Comparison of ENCODE assay signal across 13 cellular contexts in genomic region chr1:201499795-201500669, GRCh38. TPM values are rescaled to one million over a fixed set of nuclear protein-coding genes. Genes with fewer than 3 reads are reported as not detected.
DNase-seq lines count a peak whose midpoint lies in the region; ATAC-seq and TF ChIP-seq lines count a peak whose summit lies in the region.
"Had no signal": no experiment of that assay in that cellular context is flagged by ENCODE, and none has a peak within 500 bp of the region (broad histone marks: within the 10 kb centered on the region; RNA-seq: fewer than 3 reads in every experiment).

No MANE protein-coding gene starts in this region.

- CTCF ChIA-PET in activated CD8-positive, alpha-beta T cell treated with anti-CD3 and anti-CD28 coated beads for 36 hours (lab: Charles Lee): interaction anchor here (0.9 to 30.4 kb wide), 5 partner anchors 5 to 65 kb away, joined by 3 to 796 read pairs (median 3); partner anchors contain the start of gene CSRP1

- H3K27me3 Mint-ChIP-seq in osteocyte (ENCODE audit: unreplicated experiment): no peaks in the 10 kb centered on the region
- no peaks in the 10 kb centered on the region for H3K27me3 Mint-ChIP-seq in activated CD8-positive, alpha-beta T cell treated with anti-CD3 and anti-CD28 coated beads for 36 hours

- peaks cover 6 to 96% (median 77%) of the 10 kb centered on the region in 9 donors for H3K4me1 ChIP-seq in heart right ventricle

- no peak overlapping the region for H3K4me3 Mint-ChIP-seq in osteocyte (ENCODE audit: unreplicated experiment)
- H3K4me3 Mint-ChIP-seq in activated CD8-positive, alpha-beta T cell treated with anti-CD3 and anti-CD28 coated beads for 36 hours: no peak overlapping the region

- TF ChIP-seq CTCF in heart right ventricle (IDR thresholded peaks at IDR 0.05): no peak
- no peak for TF ChIP-seq CTCF in osteocyte (IDR thresholded peaks at IDR 0.05)
- TF ChIP-seq CTCF in activated CD8-positive, alpha-beta T cell treated with anti-CD3 and anti-CD28 coated beads for 36 hours (IDR thresholded peaks at IDR 0.05): no peak

- POLR2A ChIA-PET in activated CD8-positive, alpha-beta T cell treated with anti-CD3 and anti-CD28 coated beads for 36 hours (lab: Charles Lee): no interaction called here

- no peaks in the 10 kb centered on the region for H3K36me3 Mint-ChIP-seq in osteocyte (ENCODE audit: unreplicated experiment)
- peaks cover 6% of the 10 kb centered on the region for H3K36me3 Mint-ChIP-seq in activated CD8-positive, alpha-beta T cell treated with anti-CD3 and anti-CD28 coated beads for 36 hours (ENCODE audit: low read depth)

- DNase-seq in Right ventricle myocardium inferior (ENCODE audit: missing footprints) (peak; percentile 73), cardiac septum (ENCODE audit: low spot score) (no peak), heart right ventricle (peak in 1 of 2 donors; percentile 47), osteocyte (ENCODE audit: extremely low spot score, unreplicated experiment) (no peak)
- DNase-seq in activated CD8-positive, alpha-beta T cell treated with anti-CD3 and anti-CD28 coated beads for 36 hours: no peak
- DNase-seq: activated CD8-positive, alpha-beta memory T cell treated with anti-CD3 and anti-CD28 coated beads, Interleukin-2, amount 50 U/mL, for 48 hours; NCI-H2081 treated with DMSO at 0.1 percent for 48 hours; stimulated activated CD8-positive, alpha-beta memory T cell treated with anti-CD3 and anti-CD28 coated beads, Interleukin-4, amount 100 ng/mL, for 48 hours had no signal

- no peaks in the 10 kb centered on the region for H3K27me3 ChIP-seq in heart right ventricle
- H3K27me3 ChIP-seq: neutrophil had no signal

- H3K4me1 Mint-ChIP-seq in osteocyte (ENCODE audit: unreplicated experiment): peaks cover 57% of the 10 kb centered on the region
- peaks cover 13% of the 10 kb centered on the region for H3K4me1 Mint-ChIP-seq in activated CD8-positive, alpha-beta T cell treated with anti-CD3 and anti-CD28 coated beads for 36 hours (ENCODE audit: low read depth)

- H3K27ac Mint-ChIP-seq in osteocyte (ENCODE audit: unreplicated experiment): peak overlapping the region; percentile 90
- no peak overlapping the region for H3K27ac Mint-ChIP-seq in activated CD8-positive, alpha-beta T cell treated with anti-CD3 and anti-CD28 coated beads for 36 hours

- no peak overlapping the region for H3K4me3 ChIP-seq in heart right ventricle

- peak overlapping the region; percentile 17 to 96 (median 76) for H3K27ac ChIP-seq in heart right ventricle
- H3K27ac ChIP-seq: 22Rv1, neutrophil had no signal

- 65 to 81% methylated on average over 8 of the region's 8 CpGs for WGBS in heart right ventricle, 2 donors

- ATAC-seq in Right ventricle myocardium inferior: peak; percentile 60
- peak; percentile 4 to 42 (median 30) for ATAC-seq in heart right ventricle
- no peak for ATAC-seq in activated CD8-positive, alpha-beta T cell treated with anti-CD3 and anti-CD28 coated beads for 36 hours
- ATAC-seq in GM19397 (IDR thresholded peaks at IDR 0.05; ENCODE audit: unreplicated experiment): no peak
- no peak for ATAC-seq in HG03135 (IDR thresholded peaks at IDR 0.05; ENCODE audit: unreplicated experiment)
- no peak for ATAC-seq in GM18909 (IDR thresholded peaks at IDR 0.05; ENCODE audit: poor library complexity, unreplicated experiment)

- no peaks in the 10 kb centered on the region for H3K9me3 Mint-ChIP-seq in osteocyte (ENCODE audit: unreplicated experiment)
- H3K9me3 Mint-ChIP-seq in activated CD8-positive, alpha-beta T cell treated with anti-CD3 and anti-CD28 coated beads for 36 hours: no peaks in the 10 kb centered on the region

- H3K36me3 ChIP-seq in heart right ventricle: peaks cover 0 to 37% (median 4%) of the 10 kb centered on the region in 9 donors

- intact Hi-C loops in Right ventricle myocardium inferior (cut with DNase I): no loop called here
- intact Hi-C loops in cardiac septum (cut with DNase I): no loop called here
- intact Hi-C loops in heart right ventricle (cut with DNase I): no loop called here
- intact Hi-C loops in activated CD8-positive, alpha-beta T cell treated with anti-CD3 and anti-CD28 coated beads for 36 hours (cut with micrococcal nuclease): no loop called here

- no peaks in the 10 kb centered on the region for H3K9me3 ChIP-seq in heart right ventricle
- H3K9me3 ChIP-seq: neutrophil had no signal

RNA-seq across cellular contexts. Expression of gene CSRP1, which starts 6.9 kb away (rescaled TPM):
- total RNA-seq in Right ventricle myocardium inferior (64.6 TPM), cardiac septum (71.7 TPM), heart right ventricle (100 to 1,000 TPM in 1 of 10 donors, 10 to 100 TPM in 9; 48.1 to 103 (median 58.9) TPM), osteocyte (0.56 and 1.6 TPM in 2 replicates)
- polyA plus RNA-seq in heart right ventricle: 100 to 1,000 TPM in 1 of 2 donors, 10 to 100 TPM in 1; 74.5 to 104 TPM
- total RNA-seq in activated CD8-positive, alpha-beta T cell treated with anti-CD3 and anti-CD28 coated beads for 36 hours: 10 to 100 TPM; 55.3 to 56.2 TPM

RNA-seq across cellular contexts. Expression of gene PHLDA3, which starts 31.0 kb away (rescaled TPM):
- total RNA-seq in Right ventricle myocardium inferior: 24.3 TPM
- 44.6 TPM for total RNA-seq in cardiac septum
- total RNA-seq in heart right ventricle: 10 to 100 TPM; 14.4 to 40.0 (median 23.6) TPM
- 10 to 100 TPM; 20.8 to 35.6 TPM for polyA plus RNA-seq in heart right ventricle
- total RNA-seq in osteocyte: 50.6 and 55.5 TPM in 2 replicates
- 1 to 10 TPM; 6.2 to 7.9 TPM for total RNA-seq in activated CD8-positive, alpha-beta T cell treated with anti-CD3 and anti-CD28 coated beads for 36 hours

RNA-seq across cellular contexts. Expression of gene NAV1, which starts 38.9 kb away (rescaled TPM):
- total RNA-seq in Right ventricle myocardium inferior (69.0 TPM), cardiac septum (86.6 TPM), heart right ventricle (100 to 1,000 TPM in 3 of 10 donors, 10 to 100 TPM in 7; 29.5 to 111 (median 89.0) TPM), osteocyte (286 and 288 TPM in 2 replicates)
- 10 to 100 TPM; 13.7 to 61.5 TPM for polyA plus RNA-seq in heart right ventricle
- 1 to 10 TPM; 1.6 to 2.1 TPM for total RNA-seq in activated CD8-positive, alpha-beta T cell treated with anti-CD3 and anti-CD28 coated beads for 36 hours

Comparison
In these comparisons a context has a peak if more than half of its experiments do, and no peak if none do; other contexts are left out.
1. ATAC-seq: peak in Right ventricle myocardium inferior (single experiment) and heart right ventricle (8 of 8); none in activated CD8-positive, alpha-beta T cell treated with anti-CD3 and anti-CD28 coated beads for 36 hours (single experiment), GM19397 (single experiment), HG03135 (single experiment) and GM18909 (single experiment).
2. RNA of gene CSRP1, which starts 6.9 kb away (total RNA-seq): 71.7 TPM in cardiac septum (single experiment), 64.6 TPM in Right ventricle myocardium inferior (single experiment), 48.1 to 103 TPM in heart right ventricle and 55.3 to 56.2 TPM in activated CD8-positive, alpha-beta T cell treated with anti-CD3 and anti-CD28 coated beads for 36 hours; 0.56 to 1.6 TPM in osteocyte; every median in the first group is over 10 times any median in the second.
3. RNA of gene NAV1, which starts 38.9 kb away (total RNA-seq): 286 to 288 TPM in osteocyte, 29.5 to 111 TPM in heart right ventricle, 86.6 TPM in cardiac septum (single experiment) and 69.0 TPM in Right ventricle myocardium inferior (single experiment); 1.6 to 2.1 TPM in activated CD8-positive, alpha-beta T cell treated with anti-CD3 and anti-CD28 coated beads for 36 hours; every median in the first group is over 4 times any median in the second.